ENCODE assay signal across 8 cellular contexts in the genomic region with DNA sequence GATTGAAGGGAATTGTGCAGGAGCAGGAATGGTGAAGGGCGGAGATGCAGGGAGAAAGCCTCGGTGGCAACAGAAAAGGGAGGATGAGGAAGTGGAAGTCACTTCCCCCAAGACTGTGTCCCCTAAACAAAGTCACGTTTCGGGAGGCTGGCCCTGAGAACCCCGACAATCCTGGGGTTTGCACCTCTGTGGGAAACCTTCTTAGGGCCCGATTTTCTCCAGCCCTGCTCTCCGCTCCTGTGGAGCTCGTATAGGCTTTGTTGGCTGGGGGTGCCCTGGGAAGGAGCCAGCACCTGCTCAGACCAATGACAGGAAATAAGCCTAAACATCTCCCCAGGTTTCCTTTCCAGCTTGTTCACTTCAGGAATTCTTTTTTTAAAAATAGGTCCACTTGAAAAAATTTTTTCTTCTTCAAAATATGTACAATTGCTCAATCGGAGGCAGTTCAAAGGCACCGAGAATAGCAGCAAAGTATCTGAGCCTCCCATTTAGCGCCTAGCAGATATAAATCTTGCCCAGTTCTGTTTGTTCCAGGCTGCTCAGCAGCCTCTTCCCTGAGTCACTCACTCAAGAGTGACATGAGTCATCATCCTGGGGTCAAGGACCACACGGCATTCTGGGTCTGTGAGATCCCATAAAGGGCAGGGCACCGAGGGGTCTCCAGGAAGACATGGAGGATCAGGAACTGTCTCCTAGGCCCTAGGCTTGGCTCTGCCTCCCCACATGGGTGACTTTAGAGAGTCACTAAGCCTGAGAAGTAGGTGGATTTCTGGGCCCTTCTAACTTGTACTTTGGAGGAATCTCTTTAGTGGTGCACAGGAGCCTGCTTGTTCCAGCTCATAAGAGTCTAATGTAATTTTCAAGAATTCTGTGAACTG. TPM values are rescaled to one million over a fixed set of nuclear protein-coding genes. Genes with fewer than 3 reads are reported as not detected.
DNase-seq lines count a peak whose midpoint lies in the region; ATAC-seq and TF ChIP-seq lines count a peak whose summit lies in the region.

No MANE protein-coding gene starts in this region.

- H2AFZ ChIP-seq in GM23248: peak overlapping the region; percentile 41

- H3K9ac ChIP-seq in GM23248: peak overlapping the region; percentile 62

- H3K9me3 ChIP-seq in GM23248 (ENCODE audit: low read depth) (no peaks in the 10 kb centered on the region), RWPE2 (ENCODE audit: severe bottlenecking) (no peaks in the 10 kb centered on the region), gastrocnemius medialis (no peaks in the 10 kb centered on the region)

- intact Hi-C loops in gastrocnemius medialis (cut with DNase I; ENCODE audit: low total_unique reads): no loop called here

- H3K4me3 ChIP-seq in GM23248 (no peak overlapping the region), RWPE2 (ENCODE audit: severe bottlenecking) (no peak overlapping the region), gastrocnemius medialis (peak overlapping the region in 1 of 4 donors; percentile 15)

- H3F3A ChIP-seq in GM23248 (ENCODE audit: insufficient read depth): peaks cover 34% of the 10 kb centered on the region

- H3K4me1 ChIP-seq in GM23248 (ENCODE audit: insufficient read depth): peaks cover 54% of the 10 kb centered on the region
- H3K4me1 ChIP-seq in RWPE2 (ENCODE audit: insufficient read depth, poor library complexity, severe bottlenecking): peaks cover 27% of the 10 kb centered on the region
- H3K4me1 ChIP-seq in gastrocnemius medialis: peaks cover 28 to 64% of the 10 kb centered on the region in 2 donors

- DNase-seq in GM23248 (peak; percentile 96), RWPE2 (ENCODE audit: low spot score) (no peak), fibroblast of the conjunctiva (ENCODE audit: low read depth) (peak; percentile 68), gastrocnemius medialis (peak; percentile 71 to 81), cerebellar cortex (ENCODE audit: low spot score) (no peak), immature natural killer cell (no peak), NCI-H1092 treated with DMSO at 0.1 percent for 48 hours (lab: John Stamatoyannopoulos, UW) (no peak), hippocampal formation (lab: John Stamatoyannopoulos, UW) (no peak)

- no peaks in the 10 kb centered on the region for H3K4me1 Mint-ChIP-seq in immature natural killer cell

- no peaks in the 10 kb centered on the region for H3K9me3 Mint-ChIP-seq in immature natural killer cell

- H3K27ac ChIP-seq in GM23248 (peak overlapping the region; percentile 94), RWPE2 (ENCODE audit: poor library complexity, severe bottlenecking) (peak overlapping the region; percentile 61), gastrocnemius medialis (peak overlapping the region; percentile 70 to 87 (median 78))

- no peak for TF ChIP-seq CTCF in RWPE2 (IDR thresholded peaks at IDR 0.05; ENCODE audit: poor library complexity, severe bottlenecking)
- TF ChIP-seq CTCF in gastrocnemius medialis (IDR thresholded peaks at IDR 0.05 in 4 of 5, conservative IDR thresholded peaks at IDR 0.05 in 1 of 5): no peak

- H3K36me3 Mint-ChIP-seq in immature natural killer cell: no peaks in the 10 kb centered on the region

- no peaks in the 10 kb centered on the region for H3K9me2 ChIP-seq in GM23248 (ENCODE audit: insufficient read depth)

- no peak for TF ChIP-seq POLR2A in gastrocnemius medialis (IDR thresholded peaks at IDR 0.05)

- WGBS in GM23248 (ENCODE audit: low coverage in 1 of 2, low lambda C conversion rate in 2 of 2, missing lambda C conversion rate in 2 of 2), 2 experiments: 31 to 39% methylated on average over 11 to 13 of the region's 13 CpGs

- peak overlapping the region; percentile 73 for H3K4me2 ChIP-seq in GM23248 (ENCODE audit: unreplicated experiment)

- H3K4me3 Mint-ChIP-seq in immature natural killer cell: no peak overlapping the region

- ATAC-seq in RWPE2 (ENCODE audit: low read depth) (peak; percentile 64), gastrocnemius medialis (peak; percentile 96 to 97)

- no peaks in the 10 kb centered on the region for H4K20me1 ChIP-seq in GM23248 (ENCODE audit: insufficient read depth)

- H3K27me3 Mint-ChIP-seq in immature natural killer cell (ENCODE audit: low read depth in 3 of 3): peaks cover 0 to 1% (median 0%) of the 10 kb centered on the region in 3 donors

- H3K36me3 ChIP-seq in GM23248 (ENCODE audit: low read depth): no peaks in the 10 kb centered on the region
- no peaks in the 10 kb centered on the region for H3K36me3 ChIP-seq in RWPE2 (ENCODE audit: low read depth)
- H3K36me3 ChIP-seq in gastrocnemius medialis: no peaks in the 10 kb centered on the region

- in situ Hi-C loops in GM23248 (cut with MboI) (loop anchor here (10.0 kb wide), 1 partner anchor 255 kb away; no protein-coding TSS in a partner anchor), gastrocnemius medialis (cut with MboI; ENCODE audit: low sequenced_read_pairs in 4 of 4) (loop anchor here in 2 of 4 donors (10.0 to 25.0 kb wide), 2 partner anchors 122 to 255 kb away; a partner anchor contains a TSS)

- no peak overlapping the region for H3K27ac Mint-ChIP-seq in immature natural killer cell

- H3K27me3 ChIP-seq in GM23248 (replicated peaks; ENCODE audit: insufficient read depth) (no peaks in the 10 kb centered on the region), RWPE2 (ENCODE audit: insufficient read depth, poor library complexity, severe bottlenecking) (no peaks in the 10 kb centered on the region), gastrocnemius medialis (no peaks in the 10 kb centered on the region)

- no peaks in the 10 kb centered on the region for H3K79me2 ChIP-seq in GM23248 (ENCODE audit: insufficient read depth)

RNA-seq across cellular contexts. Expression of a gene that starts 34.0 kb away (rescaled TPM):
- total RNA-seq in GM23248 (2014; rRNA removed; shearing (Covaris generic)): 5.9 and 6.7 TPM in 2 replicates
- polyA plus RNA-seq in GM23248 (2016; fragmentation: Nextera tagmentation; extraction: Ambion mirVana): 4.5 and 5.3 TPM in 2 replicates
- 1 to 10 TPM; 1.6 to 7.6 (median 3.6) TPM for total RNA-seq in gastrocnemius medialis
- under 1 TPM in 1 of 3 donors, not detected in 2; 0.41 TPM for polyA plus RNA-seq in immature natural killer cell

Comparison
In these comparisons a context has a peak if more than half of its experiments do, and no peak if none do; other contexts are left out.
1. DNase-seq: peak in GM23248 (single experiment), fibroblast of the conjunctiva (single experiment) and gastrocnemius medialis (2 of 2); none in RWPE2 (single experiment), cerebellar cortex (single experiment), immature natural killer cell (0 of 3), NCI-H1092 treated with DMSO at 0.1 percent for 48 hours (single experiment) and hippocampal formation (0 of 2).
2. Peak in every context shown above with its lines, with median percentiles within 50 percentile points of each other: H3K27ac ChIP-seq.